Comparison of ENCODE assay signal across 19 cellular contexts in the genomic region with DNA sequence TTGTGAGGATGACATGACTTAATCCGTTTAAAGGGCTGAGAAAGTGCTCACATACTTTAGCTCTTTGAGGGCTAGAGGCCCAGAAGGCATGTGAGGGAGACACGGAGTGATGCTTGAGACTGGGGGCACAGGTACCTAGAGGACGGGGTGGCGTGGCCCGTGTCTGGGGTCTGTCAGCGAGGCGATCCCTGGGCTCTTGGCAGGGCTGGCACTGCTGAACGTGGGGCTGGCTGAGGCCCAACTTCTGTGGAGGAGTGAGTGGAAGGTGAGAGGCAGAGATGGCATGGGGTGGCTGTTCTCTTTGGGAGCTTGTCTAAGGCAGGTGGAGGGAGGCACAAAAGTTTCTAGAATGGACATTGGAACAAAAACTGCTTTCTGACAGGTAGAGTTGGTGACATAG. TPM values are rescaled to one million over a fixed set of nuclear protein-coding genes. Genes with fewer than 3 reads are reported as not detected.
DNase-seq lines count a peak whose midpoint lies in the region; ATAC-seq, FAIRE-seq and TF ChIP-seq lines count a peak whose summit lies in the region.
"Had no signal": no experiment of that assay in that cellular context is flagged by ENCODE, and none has a peak within 500 bp of the region (broad histone marks: within the 10 kb centered on the region; RNA-seq: fewer than 3 reads in every experiment).

No MANE protein-coding gene starts in this region.

- CTCF ChIA-PET in MCF 10A (lab: Yijun Ruan, JAX) = no interaction called here

- no peaks in the 10 kb centered on the region for H3K27me3 Mint-ChIP-seq in activated T-cell treated with anti-CD3 and anti-CD28 coated beads, Interleukin-2, amount 50 U/mL, for 72 hours (ENCODE audit: low read depth)
- no peaks in the 10 kb centered on the region for H3K27me3 Mint-ChIP-seq in MCF 10A (ENCODE audit: insufficient read depth, unreplicated experiment)
- H3K27me3 Mint-ChIP-seq: activated CD8-positive, alpha-beta memory T cell treated with anti-CD3 and anti-CD28 coated beads, Interleukin-2, amount 10 ng/mL, durations not matched to agents 7 days and 5 days; naive thymus-derived CD8-positive, alpha-beta T cell had no signal

- TF ChIP-seq EP300 in tibial nerve (IDR thresholded peaks at IDR 0.05) = no peak

- H3K27me3 ChIP-seq in keratinocyte (ENCODE audit: control insufficient read depth, extremely low read depth, insufficient read depth, low read length) (no peaks in the 10 kb centered on the region), tibial nerve (no peaks in the 10 kb centered on the region)

- H3K4me2 ChIP-seq in keratinocyte (ENCODE audit: control insufficient read depth, extremely low read depth, insufficient read depth, low read depth, low read length) = peak overlapping the region; percentile 91

- peak overlapping the region; percentile 2 for H3K27ac Mint-ChIP-seq in activated T-cell treated with anti-CD3 and anti-CD28 coated beads, Interleukin-2, amount 50 U/mL, for 72 hours
- peak overlapping the region; percentile 91 for H3K27ac Mint-ChIP-seq in MCF 10A (ENCODE audit: low read depth, unreplicated experiment)

- H3K27ac ChIP-seq in keratinocyte (ENCODE audit: control insufficient read depth, insufficient read depth, low read length) = peak overlapping the region; percentile 98
- H3K27ac ChIP-seq in tibial nerve = peak overlapping the region in 3 of 4 donors; percentile 68 to 72 (median 70)

- TF ChIP-seq CTCF in MCF 10A (IDR thresholded peaks at IDR 0.05; ENCODE audit: unreplicated experiment) (no peak), keratinocyte (optimal IDR thresholded peaks at IDR 0.05 in 1 of 3, IDR thresholded peaks at IDR 0.05 in 1 of 3, conservative IDR thresholded peaks at IDR 0.05 in 1 of 3; ENCODE audit: extremely low read depth in 1 of 3, insufficient read depth in 2 of 3, low read length in 3 of 3) (no peak), tibial nerve (IDR thresholded peaks at IDR 0.05) (no peak)

- peak overlapping the region; percentile 88 for H3K9ac ChIP-seq in keratinocyte (ENCODE audit: control insufficient read depth, extremely low read depth, insufficient read depth, low read length)

- POLR2A ChIA-PET in MCF 10A (lab: Yijun Ruan, JAX) = interaction anchor here (0.8 to 7.0 kb wide), 4 partner anchors 9 to 25 kb away, joined by 3 to 99 read pairs (median 43); partner anchors contain the start of gene SEMA4B

- DNase-seq in activated T-cell treated with anti-CD3 and anti-CD28 coated beads, Interleukin-2, amount 50 U/mL, for 72 hours = no peak
- DNase-seq in activated T-cell treated with anti-CD3 and anti-CD28 coated beads, Interleukin-2, amount 50 U/mL, for 1 hour = no peak
- DNase-seq in MCF 10A (ENCODE audit: unreplicated experiment) = no peak
- DNase-seq in keratinocyte (ENCODE audit: low read depth, low spot score) = no peak
- no peak for DNase-seq in tibial nerve (ENCODE audit: low spot score in 2 of 2)
- no peak for DNase-seq in Ammon's horn (ENCODE audit: low spot score)
- DNase-seq: activated CD8-positive, alpha-beta memory T cell treated with anti-CD3 and anti-CD28 coated beads, Interleukin-2, amount 10 ng/mL, durations not matched to agents 7 days and 5 days; cortex of kidney; DND-41; NCI-H1048; NCI-H2227 treated with DMSO at 0.1 percent for 48 hours; T1000 had no signal

- H4K20me1 ChIP-seq in keratinocyte (ENCODE audit: control insufficient read depth, extremely low read depth, insufficient read depth, low read length) = no peaks in the 10 kb centered on the region

- no peak for ATAC-seq in activated T-cell treated with anti-CD3 and anti-CD28 coated beads, Interleukin-2, amount 50 U/mL, for 72 hours (replicated peaks in 1 of 2)
- ATAC-seq in GM18870 (IDR thresholded peaks at IDR 0.05; ENCODE audit: unreplicated experiment) (no peak), GM21447 (IDR thresholded peaks at IDR 0.05; ENCODE audit: unreplicated experiment) (no peak)
- ATAC-seq: activated CD8-positive, alpha-beta memory T cell treated with anti-CD3 and anti-CD28 coated beads, Interleukin-2, amount 10 ng/mL, durations not matched to agents 7 days and 5 days; naive thymus-derived CD8-positive, alpha-beta T cell had no signal

- dilution Hi-C loops in keratinocyte (cut with MboI; ENCODE audit: extremely low pct_ligation_motif_present, low sequenced_read_pairs) = no loop called here

- no peaks in the 10 kb centered on the region for H3K36me3 Mint-ChIP-seq in activated T-cell treated with anti-CD3 and anti-CD28 coated beads, Interleukin-2, amount 50 U/mL, for 72 hours (ENCODE audit: insufficient read depth in 2 of 2)
- peaks cover 47% of the 10 kb centered on the region for H3K36me3 Mint-ChIP-seq in MCF 10A (ENCODE audit: insufficient read depth, unreplicated experiment)
- H3K36me3 Mint-ChIP-seq: activated CD8-positive, alpha-beta memory T cell treated with anti-CD3 and anti-CD28 coated beads, Interleukin-2, amount 10 ng/mL, durations not matched to agents 7 days and 5 days had no signal

- H3K4me1 ChIP-seq in keratinocyte (ENCODE audit: control insufficient read depth, extremely low read depth, insufficient read depth, low read length) (peaks cover 68% of the 10 kb centered on the region), tibial nerve (peaks cover 0 to 47% (median 37%) of the 10 kb centered on the region in 4 donors)
- H3K4me1 ChIP-seq: HAP-1 had no signal

- no TSS peak for BruUV-seq in MCF 10A (replicated peaks; lab: Mats Ljungman, UMichigan)

- intact Hi-C loops in MCF 10A (cut with micrococcal nuclease) = no loop called here

- FAIRE-seq in keratinocyte (lab: Jason Lieb, UNC) = no peak
- FAIRE-seq: GM12878, islet of Langerhans, urothelium cell line had no signal

- H3K4me3 ChIP-seq in keratinocyte (ENCODE audit: control insufficient read depth in 2 of 3, extremely low read depth in 1 of 3, insufficient read depth in 2 of 3, low read depth in 1 of 3, low read length in 3 of 3) (no peak overlapping the region), tibial nerve (no peak overlapping the region)
- H3K4me3 ChIP-seq: GM12878, HAP-1 had no signal

- peaks cover 76% of the 10 kb centered on the region for H3K79me2 ChIP-seq in keratinocyte (ENCODE audit: control insufficient read depth, insufficient read depth, low read length)

- H3K9me1 ChIP-seq in keratinocyte (ENCODE audit: control insufficient read depth, extremely low read depth, insufficient read depth, low read length) = no peaks in the 10 kb centered on the region

- H3K4me3 Mint-ChIP-seq in activated T-cell treated with anti-CD3 and anti-CD28 coated beads, Interleukin-2, amount 50 U/mL, for 72 hours = no peak overlapping the region
- H3K4me3 Mint-ChIP-seq in MCF 10A (ENCODE audit: unreplicated experiment) = peak overlapping the region; percentile 1
- H3K4me3 Mint-ChIP-seq: activated CD8-positive, alpha-beta memory T cell treated with anti-CD3 and anti-CD28 coated beads, Interleukin-2, amount 10 ng/mL, durations not matched to agents 7 days and 5 days had no signal

- H3K36me3 ChIP-seq in keratinocyte (ENCODE audit: control insufficient read depth in 2 of 2, extremely low read depth in 1 of 2, insufficient read depth in 2 of 2, low read length in 2 of 2) (peaks cover 13 to 60% of the 10 kb centered on the region in 2 experiments), tibial nerve (peaks cover 0 to 34% (median 0%) of the 10 kb centered on the region in 3 donors)
- H3K36me3 ChIP-seq: HAP-1 had no signal

- no peak for TF ChIP-seq POLR2A in tibial nerve (IDR thresholded peaks at IDR 0.05)

- WGBS in tibial nerve, 2 donors = 73 to 77% methylated on average over 8 of the region's 8 CpGs

- H3K9me3 Mint-ChIP-seq in activated T-cell treated with anti-CD3 and anti-CD28 coated beads, Interleukin-2, amount 50 U/mL, for 72 hours = no peaks in the 10 kb centered on the region
- no peaks in the 10 kb centered on the region for H3K9me3 Mint-ChIP-seq in MCF 10A (ENCODE audit: unreplicated experiment)
- H3K9me3 Mint-ChIP-seq: naive thymus-derived CD8-positive, alpha-beta T cell had no signal

- no peaks in the 10 kb centered on the region for H3K9me3 ChIP-seq in keratinocyte (ENCODE audit: control insufficient read depth, low read depth, low read length)
- no peaks in the 10 kb centered on the region for H3K9me3 ChIP-seq in tibial nerve
- H3K9me3 ChIP-seq: HAP-1 had no signal

- H3K4me1 Mint-ChIP-seq in activated T-cell treated with anti-CD3 and anti-CD28 coated beads, Interleukin-2, amount 50 U/mL, for 72 hours (ENCODE audit: low read depth) = peaks cover 40% of the 10 kb centered on the region
- peaks cover 50% of the 10 kb centered on the region for H3K4me1 Mint-ChIP-seq in MCF 10A (ENCODE audit: insufficient read depth, unreplicated experiment)

- H2AFZ ChIP-seq in keratinocyte (ENCODE audit: control insufficient read depth, low read length) = no peak overlapping the region

RNA-seq across cellular contexts. Expression of gene SEMA4B, which starts 9.5 kb away (rescaled TPM):
- total RNA-seq in activated T-cell treated with anti-CD3 and anti-CD28 coated beads, Interleukin-2, amount 50 U/mL, for 72 hours = 10 to 100 TPM; 14.2 to 15.5 TPM
- total RNA-seq in MCF 10A (2022) = 38.6 and 46.4 TPM in 2 replicates
- 58.7 to 95.1 TPM (median 72.7 TPM) in 3 replicates for polyA plus RNA-seq in keratinocyte
- polyA plus RNA-seq in keratinocyte (2011; ENCODE audit: low read depth) = 14.0 TPM
- polyA plus RNA-seq in keratinocyte (2011; cell fraction: cytosol; rRNA removed) = 21.2 and 40.8 TPM in 2 replicates
- polyA plus RNA-seq in keratinocyte (2011; cell fraction: nucleus; rRNA removed) = 116 and 175 TPM in 2 replicates
- polyA plus RNA-seq in keratinocyte (2012; ENCODE audit: low replicate concordance) = 41.9 and 85.6 TPM in 2 replicates
- polyA minus RNA-seq in keratinocyte = 129 to 210 TPM (median 133 TPM) in 3 replicates
- polyA minus RNA-seq in keratinocyte (2011; cell fraction: cytosol; rRNA and poly(A)+ RNA removed) = 184 TPM
- 289 and 325 TPM in 2 replicates for polyA minus RNA-seq in keratinocyte (2011; cell fraction: nucleus; rRNA and poly(A)+ RNA removed)
- total RNA-seq in tibial nerve = 100 to 1,000 TPM in 1 of 4 donors, 10 to 100 TPM in 3; 43.1 to 104 (median 59.0) TPM

RNA-seq across cellular contexts. Expression of gene CIB1, which starts 23.1 kb away (rescaled TPM):
- total RNA-seq in activated T-cell treated with anti-CD3 and anti-CD28 coated beads, Interleukin-2, amount 50 U/mL, for 72 hours = 100 to 1,000 TPM; 135 to 136 TPM
- total RNA-seq in MCF 10A (2022) (45.6 and 50.5 TPM in 2 replicates), tibial nerve (10 to 100 TPM; 27.5 to 48.1 (median 37.8) TPM)
- 70.9 to 83.0 TPM (median 80.6 TPM) in 3 replicates for polyA plus RNA-seq in keratinocyte
- polyA plus RNA-seq in keratinocyte (2011; ENCODE audit: low read depth) = 33.8 TPM
- polyA plus RNA-seq in keratinocyte (2011; cell fraction: cytosol; rRNA removed) = 51.8 and 74.3 TPM in 2 replicates
- 46.8 and 61.8 TPM in 2 replicates for polyA plus RNA-seq in keratinocyte (2011; cell fraction: nucleus; rRNA removed)
- 54.8 and 97.3 TPM in 2 replicates for polyA plus RNA-seq in keratinocyte (2012; ENCODE audit: low replicate concordance)
- 35.8 to 66.9 TPM (median 47.6 TPM) in 3 replicates for polyA minus RNA-seq in keratinocyte
- 38.2 TPM for polyA minus RNA-seq in keratinocyte (2011; cell fraction: cytosol; rRNA and poly(A)+ RNA removed)
- 8.5 and 8.9 TPM in 2 replicates for polyA minus RNA-seq in keratinocyte (2011; cell fraction: nucleus; rRNA and poly(A)+ RNA removed)

RNA-seq across cellular contexts. Expression of gene GDPGP1, which starts 23.4 kb away (rescaled TPM):
- total RNA-seq in activated T-cell treated with anti-CD3 and anti-CD28 coated beads, Interleukin-2, amount 50 U/mL, for 72 hours = 1 to 10 TPM; 5.8 to 7.0 TPM
- total RNA-seq in MCF 10A (2022) (3.4 and 6.6 TPM in 2 replicates), tibial nerve (1 to 10 TPM; 1.4 to 6.9 (median 4.9) TPM)
- polyA plus RNA-seq in keratinocyte = 0.92 to 2.7 TPM (median 1.0 TPM) in 3 replicates
- not detected for polyA plus RNA-seq in keratinocyte (2011; ENCODE audit: low read depth)
- 0.90 and 1.2 TPM in 2 replicates for polyA plus RNA-seq in keratinocyte (2011; cell fraction: cytosol; rRNA removed)
- 3.4 TPM in 2 replicates for polyA plus RNA-seq in keratinocyte (2011; cell fraction: nucleus; rRNA removed)
- polyA plus RNA-seq in keratinocyte (2012; ENCODE audit: low replicate concordance) = 0.28 and 1.9 TPM in 2 replicates
- 3.2 to 10.8 TPM (median 4.1 TPM) in 3 replicates for polyA minus RNA-seq in keratinocyte
- 3.8 TPM for polyA minus RNA-seq in keratinocyte (2011; cell fraction: cytosol; rRNA and poly(A)+ RNA removed)
- polyA minus RNA-seq in keratinocyte (2011; cell fraction: nucleus; rRNA and poly(A)+ RNA removed) = 4.0 and 4.6 TPM in 2 replicates

RNA-seq across cellular contexts. Expression of gene TTLL13, which starts 38.8 kb away (rescaled TPM):
- total RNA-seq in activated T-cell treated with anti-CD3 and anti-CD28 coated beads, Interleukin-2, amount 50 U/mL, for 72 hours = 1 to 10 TPM in 1 of 2 donors, under 1 TPM in 1; 0.24 to 1.9 TPM
- total RNA-seq in MCF 10A (2022) (0.47 TPM in 1 of 2 replicates, not detected in the other), tibial nerve (under 1 TPM in 1 of 4 donors, not detected in 3; 0.60 TPM)
- polyA plus RNA-seq in keratinocyte = 0.05 to 0.09 TPM (median 0.07 TPM) in 3 replicates
- not detected for polyA plus RNA-seq in keratinocyte (2011; ENCODE audit: low read depth)
- 0.05 and 0.10 TPM in 2 replicates for polyA plus RNA-seq in keratinocyte (2011; cell fraction: cytosol; rRNA removed)
- polyA plus RNA-seq in keratinocyte (2011; cell fraction: nucleus; rRNA removed) = 0.07 and 0.22 TPM in 2 replicates
- not detected in 2 replicates for polyA plus RNA-seq in keratinocyte (2012; ENCODE audit: low replicate concordance)
- polyA minus RNA-seq in keratinocyte = 0.22 TPM in 1 of 3 replicates, not detected in the others
- not detected for polyA minus RNA-seq in keratinocyte (2011; cell fraction: cytosol; rRNA and poly(A)+ RNA removed)
- not detected in 2 replicates for polyA minus RNA-seq in keratinocyte (2011; cell fraction: nucleus; rRNA and poly(A)+ RNA removed)
- polyA plus RNA-seq: naive thymus-derived CD8-positive, alpha-beta T cell had no signal

RNA-seq across cellular contexts. Expression of gene NGRN, which starts 54.9 kb away (rescaled TPM):
- 10 to 100 TPM; 38.0 to 38.9 TPM for total RNA-seq in activated T-cell treated with anti-CD3 and anti-CD28 coated beads, Interleukin-2, amount 50 U/mL, for 72 hours
- total RNA-seq in MCF 10A (2022) = 70.5 and 77.0 TPM in 2 replicates
- 46.3 to 60.0 TPM (median 54.9 TPM) in 3 replicates for polyA plus RNA-seq in keratinocyte
- 47.4 TPM for polyA plus RNA-seq in keratinocyte (2011; ENCODE audit: low read depth)
- polyA plus RNA-seq in keratinocyte (2011; cell fraction: cytosol; rRNA removed) = 61.7 and 79.7 TPM in 2 replicates
- polyA plus RNA-seq in keratinocyte (2011; cell fraction: nucleus; rRNA removed) = 34.7 and 36.9 TPM in 2 replicates
- 41.3 and 78.4 TPM in 2 replicates for polyA plus RNA-seq in keratinocyte (2012; ENCODE audit: low replicate concordance)
- 17.5 to 25.9 TPM (median 21.8 TPM) in 3 replicates for polyA minus RNA-seq in keratinocyte
- 26.7 TPM for polyA minus RNA-seq in keratinocyte (2011; cell fraction: cytosol; rRNA and poly(A)+ RNA removed)
- 9.2 and 12.5 TPM in 2 replicates for polyA minus RNA-seq in keratinocyte (2011; cell fraction: nucleus; rRNA and poly(A)+ RNA removed)
- total RNA-seq in tibial nerve = 10 to 100 TPM; 70.1 to 90.0 (median 74.6) TPM
